ENCODE assay signal across 12 cellular contexts in genomic region chr12:88334271-88334670, GRCh38.
A peak's percentile ranks its signal among the peaks of the same experiment; 100 is the strongest.
DNase-seq lines count a peak whose midpoint lies in the region; ATAC-seq and TF ChIP-seq lines count a peak whose summit lies in the region.
"Had no signal": no experiment of that assay in that cellular context is flagged by ENCODE, and none has a peak within 500 bp of the region (broad histone marks: within the 10 kb centered on the region; RNA-seq: fewer than 3 reads in every experiment).

No MANE protein-coding gene starts in this region.

- H3K36me3 ChIP-seq in hepatocyte (replicated peaks; ENCODE audit: insufficient read depth, low read depth) = no peaks in the 10 kb centered on the region
- H3K36me3 ChIP-seq in BE2C = no peaks in the 10 kb centered on the region

- WGBS in hepatocyte (ENCODE audit: low lambda C conversion rate, missing lambda C conversion rate) = 65% methylated on average over 3 of the region's 3 CpGs

- H3K9me2 ChIP-seq in hepatocyte (replicated peaks; ENCODE audit: insufficient read depth) = no peaks in the 10 kb centered on the region

- DNase-seq in ELF-1 (ENCODE audit: low read depth, low spot score) (peak; percentile 44), RPMI8226 (peak; percentile 90), hepatocyte (ENCODE audit: low spot score) (peak; percentile 11), BE2C (no peak), C1 segment of cervical spinal cord (lab: John Stamatoyannopoulos, UW) (no peak)
- DNase-seq in activated CD4-positive, CD25-positive, alpha-beta regulatory T cell treated with anti-CD3 and anti-CD28 coated beads, Interleukin-2, amount 50 U/mL, for 72 hours = no peak
- DNase-seq: activated T-cell treated with anti-CD3 and anti-CD28 coated beads for 4 hours, hippocampal formation, NCI-H446 treated with DMSO at 0.1 percent for 48 hours had no signal

- H3K27ac ChIP-seq in hepatocyte = peak overlapping the region; percentile 5

- peak; percentile 50 for ATAC-seq in HG02938 (IDR thresholded peaks at IDR 0.05; ENCODE audit: unreplicated experiment)
- ATAC-seq in GM21526 (IDR thresholded peaks at IDR 0.05; ENCODE audit: low FRiP score, unreplicated experiment) = no peak

- H3K4me1 ChIP-seq in hepatocyte (ENCODE audit: insufficient read depth) (no peaks in the 10 kb centered on the region), BE2C (no peaks in the 10 kb centered on the region)
- H3K4me1 ChIP-seq: Caco-2 had no signal

- TF ChIP-seq CTCF in hepatocyte (IDR thresholded peaks at IDR 0.05; ENCODE audit: poor library complexity) (no peak), BE2C (IDR thresholded peaks at IDR 0.05; ENCODE audit: low read depth, low read length) (no peak)

- no peaks in the 10 kb centered on the region for H3K79me2 ChIP-seq in hepatocyte

- no peak overlapping the region for H3K4me3 ChIP-seq in hepatocyte
- H3K4me3 ChIP-seq in BE2C (ENCODE audit: low read depth, low read length) = no peak overlapping the region

- no peaks in the 10 kb centered on the region for H3K27me3 ChIP-seq in hepatocyte
- no peaks in the 10 kb centered on the region for H3K27me3 ChIP-seq in BE2C

- H3K9me3 ChIP-seq in hepatocyte (ENCODE audit: low read depth) (no peaks in the 10 kb centered on the region), BE2C (no peaks in the 10 kb centered on the region)
- H3K9me3 ChIP-seq: Caco-2 had no signal

- no peak overlapping the region for H3K4me2 ChIP-seq in hepatocyte

- no peaks in the 10 kb centered on the region for H4K20me1 ChIP-seq in hepatocyte (ENCODE audit: insufficient read depth, poor library complexity, severe bottlenecking)

- H2AFZ ChIP-seq in hepatocyte = no peak overlapping the region

Comparison
In these comparisons a context has a peak if more than half of its experiments do, and no peak if none do; other contexts are left out.
1. DNase-seq: peak in ELF-1 (single experiment), RPMI8226 (single experiment) and hepatocyte (single experiment); none in activated CD4-positive, CD25-positive, alpha-beta regulatory T cell treated with anti-CD3 and anti-CD28 coated beads, Interleukin-2, amount 50 U/mL, for 72 hours (single experiment), BE2C (single experiment) and C1 segment of cervical spinal cord (0 of 14).